ENCODE assay signal across 9 cellular contexts in the genomic region with DNA sequence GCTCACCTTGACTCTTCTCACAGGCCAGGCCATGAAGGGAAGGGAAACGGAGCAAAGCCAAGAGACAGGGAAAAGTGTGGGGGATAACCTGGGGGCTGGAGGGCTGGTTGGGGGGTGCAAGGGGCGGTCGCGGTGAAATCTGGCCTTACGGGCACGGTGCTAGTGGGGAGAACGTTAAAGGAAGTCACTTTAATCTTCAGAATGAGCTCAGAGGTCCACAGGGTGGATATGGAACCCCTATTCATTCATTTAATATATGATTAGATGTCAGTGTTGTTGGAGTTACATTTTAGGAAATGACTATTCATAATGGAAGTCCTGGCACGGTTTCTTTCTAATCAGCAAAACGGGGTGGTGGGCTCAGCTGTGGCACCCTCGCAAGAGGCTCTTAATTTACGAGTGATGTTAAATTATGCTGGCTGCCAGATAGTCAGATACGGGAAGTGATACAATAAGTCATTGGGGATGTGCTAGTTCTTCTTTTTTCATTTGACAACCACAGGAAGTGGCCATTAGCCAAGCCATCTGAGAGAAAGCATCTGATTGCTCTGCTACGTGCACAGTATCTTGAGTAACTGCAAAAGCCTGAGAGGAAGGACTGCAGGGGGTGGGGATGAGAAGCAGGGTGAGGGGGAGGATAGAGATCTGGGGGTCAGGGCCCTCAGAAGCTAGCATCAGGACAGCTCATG.
DNase-seq lines count a peak whose midpoint lies in the region; ATAC-seq and TF ChIP-seq lines count a peak whose summit lies in the region.
"Had no signal": no experiment of that assay in that cellular context is flagged by ENCODE, and none has a peak within 500 bp of the region (broad histone marks: within the 10 kb centered on the region; RNA-seq: fewer than 3 reads in every experiment).

No MANE protein-coding gene starts in this region.

- POLR2A ChIA-PET in WTC11 (lab: Charles Lee): no interaction called here

- peaks cover 5% of the 10 kb centered on the region for H3K4me1 Mint-ChIP-seq in WTC11

- TF ChIP-seq CTCF in astrocyte of the spinal cord (IDR thresholded peaks at IDR 0.05; ENCODE audit: low read depth, low read length): no peak
- TF ChIP-seq CTCF in parathyroid adenoma (IDR thresholded peaks at IDR 0.05): no peak
- no peak for TF ChIP-seq CTCF in WTC11 (IDR thresholded peaks at IDR 0.05)

- no peaks in the 10 kb centered on the region for H3K27me3 ChIP-seq in parathyroid adenoma (ENCODE audit: control insufficient read depth, insufficient read depth, low read length)
- H3K27me3 ChIP-seq: body of pancreas had no signal

- ATAC-seq in GM21381 (IDR thresholded peaks at IDR 0.05; ENCODE audit: unreplicated experiment): peak; percentile 97
- ATAC-seq in HG03571 (IDR thresholded peaks at IDR 0.05; ENCODE audit: unreplicated experiment): peak; percentile 97
- ATAC-seq in WTC11: no peak
- ATAC-seq: body of pancreas had no signal

- H3K9me3 ChIP-seq in parathyroid adenoma (ENCODE audit: control insufficient read depth, low read length): no peaks in the 10 kb centered on the region
- H3K9me3 ChIP-seq: body of pancreas had no signal

- in situ Hi-C loops in astrocyte of the spinal cord (cut with HindIII; ENCODE audit: low sequenced_read_pairs) (no loop called here), ACHN (cut with HindIII; ENCODE audit: low pct_ligation_motif_present, low pct_unique_long_range_greater_than_20kb, low sequenced_read_pairs) (no loop called here)

- H3K9ac ChIP-seq in parathyroid adenoma: no peak overlapping the region

- H3K4me3 ChIP-seq in astrocyte of the spinal cord (ENCODE audit: low read depth, low read length): no peak overlapping the region
- H3K4me3 ChIP-seq in parathyroid adenoma (ENCODE audit: low read depth, low read length): no peak overlapping the region
- H3K4me3 ChIP-seq: body of pancreas had no signal

- H3K4me1 ChIP-seq in parathyroid adenoma: no peaks in the 10 kb centered on the region
- H3K4me1 ChIP-seq: body of pancreas had no signal

- no peaks in the 10 kb centered on the region for H3K9me3 Mint-ChIP-seq in WTC11

- no peak overlapping the region for H3K4me3 Mint-ChIP-seq in WTC11

- H3K27me3 Mint-ChIP-seq in WTC11 (ENCODE audit: low read depth): no peaks in the 10 kb centered on the region

- no peak overlapping the region for H3K27ac Mint-ChIP-seq in WTC11

- H3K27ac ChIP-seq in parathyroid adenoma: peak overlapping the region; percentile 19

- CTCF ChIA-PET in WTC11 (lab: Charles Lee): no interaction called here

- H3K4me2 ChIP-seq in parathyroid adenoma (ENCODE audit: low read length): no peak overlapping the region

- H3K36me3 Mint-ChIP-seq in WTC11: no peaks in the 10 kb centered on the region

- no peak overlapping the region for H2AFZ ChIP-seq in parathyroid adenoma

- no peaks in the 10 kb centered on the region for H3K36me3 ChIP-seq in parathyroid adenoma (ENCODE audit: control insufficient read depth, insufficient read depth, low read length)

- DNase-seq in Daoy (ENCODE audit: low read depth): peak; percentile 47
- peak; percentile 35 for DNase-seq in astrocyte of the spinal cord (ENCODE audit: low read depth, low spot score)
- DNase-seq in DMS53 treated with DMSO at 0.1 percent for 48 hours (lab: John Stamatoyannopoulos, UW; ENCODE audit: unreplicated experiment): no peak
- no peak for DNase-seq in WTC11 (ENCODE audit: low spot score)
- DNase-seq in ACHN: no peak

- no peaks in the 10 kb centered on the region for H3K79me2 ChIP-seq in parathyroid adenoma

TF ChIP-seq in WTC11, 78 proteins besides CTCF, POLR2A, EP300 and RAD21 (continues in another document):
- TF ChIP-seq, protein P1, sequence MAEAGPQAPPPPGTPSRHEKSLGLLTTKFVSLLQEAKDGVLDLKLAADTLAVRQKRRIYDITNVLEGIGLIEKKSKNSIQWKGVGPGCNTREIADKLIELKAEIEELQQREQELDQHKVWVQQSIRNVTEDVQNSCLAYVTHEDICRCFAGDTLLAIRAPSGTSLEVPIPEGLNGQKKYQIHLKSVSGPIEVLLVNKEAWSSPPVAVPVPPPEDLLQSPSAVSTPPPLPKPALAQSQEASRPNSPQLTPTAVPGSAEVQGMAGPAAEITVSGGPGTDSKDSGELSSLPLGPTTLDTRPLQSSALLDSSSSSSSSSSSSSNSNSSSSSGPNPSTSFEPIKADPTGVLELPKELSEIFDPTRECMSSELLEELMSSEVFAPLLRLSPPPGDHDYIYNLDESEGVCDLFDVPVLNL (CRISPR knock-in tag; IDR thresholded peaks at IDR 0.05; ENCODE audit: borderline replicate concordance, low read depth): no peak
- TF ChIP-seq, protein P2, sequence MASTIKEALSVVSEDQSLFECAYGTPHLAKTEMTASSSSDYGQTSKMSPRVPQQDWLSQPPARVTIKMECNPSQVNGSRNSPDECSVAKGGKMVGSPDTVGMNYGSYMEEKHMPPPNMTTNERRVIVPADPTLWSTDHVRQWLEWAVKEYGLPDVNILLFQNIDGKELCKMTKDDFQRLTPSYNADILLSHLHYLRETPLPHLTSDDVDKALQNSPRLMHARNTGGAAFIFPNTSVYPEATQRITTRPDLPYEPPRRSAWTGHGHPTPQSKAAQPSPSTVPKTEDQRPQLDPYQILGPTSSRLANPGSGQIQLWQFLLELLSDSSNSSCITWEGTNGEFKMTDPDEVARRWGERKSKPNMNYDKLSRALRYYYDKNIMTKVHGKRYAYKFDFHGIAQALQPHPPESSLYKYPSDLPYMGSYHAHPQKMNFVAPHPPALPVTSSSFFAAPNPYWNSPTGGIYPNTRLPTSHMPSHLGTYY (CRISPR knock-in tag; IDR thresholded peaks at IDR 0.05): no peak
- TF ChIP-seq, protein P3, sequence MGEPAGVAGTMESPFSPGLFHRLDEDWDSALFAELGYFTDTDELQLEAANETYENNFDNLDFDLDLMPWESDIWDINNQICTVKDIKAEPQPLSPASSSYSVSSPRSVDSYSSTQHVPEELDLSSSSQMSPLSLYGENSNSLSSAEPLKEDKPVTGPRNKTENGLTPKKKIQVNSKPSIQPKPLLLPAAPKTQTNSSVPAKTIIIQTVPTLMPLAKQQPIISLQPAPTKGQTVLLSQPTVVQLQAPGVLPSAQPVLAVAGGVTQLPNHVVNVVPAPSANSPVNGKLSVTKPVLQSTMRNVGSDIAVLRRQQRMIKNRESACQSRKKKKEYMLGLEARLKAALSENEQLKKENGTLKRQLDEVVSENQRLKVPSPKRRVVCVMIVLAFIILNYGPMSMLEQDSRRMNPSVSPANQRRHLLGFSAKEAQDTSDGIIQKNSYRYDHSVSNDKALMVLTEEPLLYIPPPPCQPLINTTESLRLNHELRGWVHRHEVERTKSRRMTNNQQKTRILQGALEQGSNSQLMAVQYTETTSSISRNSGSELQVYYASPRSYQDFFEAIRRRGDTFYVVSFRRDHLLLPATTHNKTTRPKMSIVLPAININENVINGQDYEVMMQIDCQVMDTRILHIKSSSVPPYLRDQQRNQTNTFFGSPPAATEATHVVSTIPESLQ (CRISPR knock-in tag; IDR thresholded peaks at IDR 0.05): no peak
- TF ChIP-seq, protein P4, sequence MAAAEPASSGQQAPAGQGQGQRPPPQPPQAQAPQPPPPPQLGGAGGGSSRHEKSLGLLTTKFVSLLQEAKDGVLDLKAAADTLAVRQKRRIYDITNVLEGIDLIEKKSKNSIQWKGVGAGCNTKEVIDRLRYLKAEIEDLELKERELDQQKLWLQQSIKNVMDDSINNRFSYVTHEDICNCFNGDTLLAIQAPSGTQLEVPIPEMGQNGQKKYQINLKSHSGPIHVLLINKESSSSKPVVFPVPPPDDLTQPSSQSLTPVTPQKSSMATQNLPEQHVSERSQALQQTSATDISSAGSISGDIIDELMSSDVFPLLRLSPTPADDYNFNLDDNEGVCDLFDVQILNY (CRISPR knock-in tag; IDR thresholded peaks at IDR 0.05): no peak
- TF ChIP-seq, protein P5, sequence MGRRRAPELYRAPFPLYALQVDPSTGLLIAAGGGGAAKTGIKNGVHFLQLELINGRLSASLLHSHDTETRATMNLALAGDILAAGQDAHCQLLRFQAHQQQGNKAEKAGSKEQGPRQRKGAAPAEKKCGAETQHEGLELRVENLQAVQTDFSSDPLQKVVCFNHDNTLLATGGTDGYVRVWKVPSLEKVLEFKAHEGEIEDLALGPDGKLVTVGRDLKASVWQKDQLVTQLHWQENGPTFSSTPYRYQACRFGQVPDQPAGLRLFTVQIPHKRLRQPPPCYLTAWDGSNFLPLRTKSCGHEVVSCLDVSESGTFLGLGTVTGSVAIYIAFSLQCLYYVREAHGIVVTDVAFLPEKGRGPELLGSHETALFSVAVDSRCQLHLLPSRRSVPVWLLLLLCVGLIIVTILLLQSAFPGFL (CRISPR knock-in tag; IDR thresholded peaks at IDR 0.05; ENCODE audit: borderline replicate concordance): no peak
- TF ChIP-seq MXD4 (CRISPR knock-in tag; IDR thresholded peaks at IDR 0.05; ENCODE audit: borderline replicate concordance) (no peak), RELA (CRISPR knock-in tag; IDR thresholded peaks at IDR 0.05; ENCODE audit: borderline replicate concordance) (no peak), ZNF416 (CRISPR knock-in tag; IDR thresholded peaks at IDR 0.05) (no peak), ZNF138 (CRISPR knock-in tag; conservative IDR thresholded peaks at IDR 0.05) (no peak), CBFB (CRISPR knock-in tag; IDR thresholded peaks at IDR 0.05; ENCODE audit: low read depth) (no peak), EMX1 (CRISPR knock-in tag; IDR thresholded peaks at IDR 0.05) (no peak)
- TF ChIP-seq, protein P6, sequence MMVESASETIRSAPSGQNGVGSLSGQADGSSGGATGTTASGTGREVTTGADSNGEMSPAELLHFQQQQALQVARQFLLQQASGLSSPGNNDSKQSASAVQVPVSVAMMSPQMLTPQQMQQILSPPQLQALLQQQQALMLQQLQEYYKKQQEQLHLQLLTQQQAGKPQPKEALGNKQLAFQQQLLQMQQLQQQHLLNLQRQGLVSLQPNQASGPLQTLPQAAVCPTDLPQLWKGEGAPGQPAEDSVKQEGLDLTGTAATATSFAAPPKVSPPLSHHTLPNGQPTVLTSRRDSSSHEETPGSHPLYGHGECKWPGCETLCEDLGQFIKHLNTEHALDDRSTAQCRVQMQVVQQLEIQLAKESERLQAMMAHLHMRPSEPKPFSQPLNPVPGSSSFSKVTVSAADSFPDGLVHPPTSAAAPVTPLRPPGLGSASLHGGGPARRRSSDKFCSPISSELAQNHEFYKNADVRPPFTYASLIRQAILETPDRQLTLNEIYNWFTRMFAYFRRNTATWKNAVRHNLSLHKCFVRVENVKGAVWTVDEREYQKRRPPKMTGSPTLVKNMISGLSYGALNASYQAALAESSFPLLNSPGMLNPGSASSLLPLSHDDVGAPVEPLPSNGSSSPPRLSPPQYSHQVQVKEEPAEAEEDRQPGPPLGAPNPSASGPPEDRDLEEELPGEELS (CRISPR knock-in tag; IDR thresholded peaks at IDR 0.05): no peak

Comparison
In these comparisons a context has a peak if more than half of its experiments do, and no peak if none do; other contexts are left out.
1. DNase-seq: peak in Daoy (single experiment) and astrocyte of the spinal cord (single experiment); none in DMS53 treated with DMSO at 0.1 percent for 48 hours (single experiment), WTC11 (single experiment) and ACHN (single experiment).